ENCODE assay signal across 8 cellular contexts in genomic region chr14:103385153-103385993, GRCh38. TPM values are rescaled to one million over a fixed set of nuclear protein-coding genes. Genes with fewer than 3 reads are reported as not detected.
DNase-seq lines count a peak whose midpoint lies in the region; ATAC-seq, FAIRE-seq and TF ChIP-seq lines count a peak whose summit lies in the region.

Gene MARK3 (plus strand): TSS chr14:103385415. CDS start chr14:103386030, 615 bp downstream.

- peak; percentile 93 for ATAC-seq in HG03442 (IDR thresholded peaks at IDR 0.05; ENCODE audit: unreplicated experiment)

- no peaks in the 10 kb centered on the region for H3K36me3 Mint-ChIP-seq in chondrocyte (ENCODE audit: low read depth)

- peak; percentile 57 for FAIRE-seq in kidney (lab: Jason Lieb, UNC)

- intact Hi-C loops in kidney (cut with DNase I), result no loop called here

- peak within 1 kb of the TSS; percentile 97 for H3K27ac Mint-ChIP-seq in chondrocyte (ENCODE audit: unreplicated experiment)

- H3K27me3 Mint-ChIP-seq in chondrocyte (ENCODE audit: low read depth), result no peaks in the 10 kb centered on the region

- TF ChIP-seq CTCF in BE2C (IDR thresholded peaks at IDR 0.05; ENCODE audit: low read depth, low read length), result no peak
- TF ChIP-seq CTCF in chondrocyte (IDR thresholded peaks at IDR 0.05), result peak; percentile 67
- TF ChIP-seq CTCF in kidney (IDR thresholded peaks at IDR 0.05; ENCODE audit: borderline replicate concordance, extremely low read depth, insufficient read depth), result no peak

- H3K9me3 ChIP-seq in BE2C, result no peaks in the 10 kb centered on the region
- no peaks in the 10 kb centered on the region for H3K9me3 ChIP-seq in kidney (ENCODE audit: control insufficient read depth in 1 of 2, low read length in 2 of 2)

- no peaks in the 10 kb centered on the region for H3K9me3 Mint-ChIP-seq in chondrocyte (ENCODE audit: low read depth)

- H3K4me1 ChIP-seq in BE2C (no peaks in the 10 kb centered on the region), kidney (ENCODE audit: control insufficient read depth in 1 of 2, insufficient read depth in 1 of 2, low read depth in 1 of 2, low read length in 2 of 2) (peaks cover 7 to 18% of the 10 kb centered on the region in 2 donors)

- peak within 1 kb of the TSS; percentile 99 for H3K4me3 ChIP-seq in BE2C (ENCODE audit: low read depth, low read length)
- H3K4me3 ChIP-seq in kidney (ENCODE audit: low read length in 2 of 2), result peak within 1 kb of the TSS; percentile 84 to 98

- H3K4me3 Mint-ChIP-seq in chondrocyte (ENCODE audit: unreplicated experiment), result peak within 1 kb of the TSS; percentile 91

- H3K27ac ChIP-seq in kidney (ENCODE audit: low read depth in 2 of 2, low read length in 2 of 2), result peak within 1 kb of the TSS; percentile 98

- DNase-seq in BE2C (peak; percentile 99), GM19238 (ENCODE audit: insufficient read length, low spot score) (peak; percentile 97), NCI-H510A treated with DMSO at 0.1 percent for 48 hours (lab: John Stamatoyannopoulos, UW) (peak; percentile 91), chondrocyte (ENCODE audit: low spot score) (peak; percentile 100), kidney (peak; percentile 99)
- DNase-seq in activated CD4-positive, alpha-beta T cell treated with anti-CD3 and anti-CD28 coated beads for 24 hours (ENCODE audit: low read depth in 2 of 2), result peak; percentile 92 to 94
- DNase-seq in stimulated activated CD4-positive, alpha-beta T cell treated with anti-CD3 and anti-CD28 coated beads, Interleukin-15, amount 100 ng/mL, for 24 hours, result peak; percentile 98

- H3K9ac ChIP-seq in kidney (ENCODE audit: low read length in 2 of 2), result peak within 1 kb of the TSS; percentile 88 to 94

- H3K27me3 ChIP-seq in BE2C, result no peaks in the 10 kb centered on the region

- H3K36me3 ChIP-seq in BE2C (no peaks in the 10 kb centered on the region), kidney (ENCODE audit: control insufficient read depth in 1 of 2, insufficient read depth in 2 of 2, low read length in 2 of 2) (no peaks in the 10 kb centered on the region)

- peaks cover 37% of the 10 kb centered on the region for H3K4me1 Mint-ChIP-seq in chondrocyte (ENCODE audit: low read depth)

RNA-seq across cellular contexts. Expression of gene MARK3, which starts in this region (rescaled TPM):
- polyA plus RNA-seq in BE2C (2012; ENCODE audit: insufficient read depth, insufficient read length, low read depth), result 139 TPM
- total RNA-seq in chondrocyte, result 65.1 to 73.7 TPM (median 70.8 TPM) in 3 replicates
- total RNA-seq in kidney, result 83.1 TPM
- 39.8 TPM for polyA plus RNA-seq in kidney (ENCODE audit: insufficient read depth, low read depth, low replicate concordance)

Comparison
In these comparisons a context has a peak if more than half of its experiments do, and no peak if none do; other contexts are left out.
1. Peak in every context shown above with its lines: DNase-seq, ATAC-seq, H3K4me3 ChIP-seq and H3K27ac ChIP-seq.